ENCODE assay signal across 1 cellular context in the genomic region with DNA sequence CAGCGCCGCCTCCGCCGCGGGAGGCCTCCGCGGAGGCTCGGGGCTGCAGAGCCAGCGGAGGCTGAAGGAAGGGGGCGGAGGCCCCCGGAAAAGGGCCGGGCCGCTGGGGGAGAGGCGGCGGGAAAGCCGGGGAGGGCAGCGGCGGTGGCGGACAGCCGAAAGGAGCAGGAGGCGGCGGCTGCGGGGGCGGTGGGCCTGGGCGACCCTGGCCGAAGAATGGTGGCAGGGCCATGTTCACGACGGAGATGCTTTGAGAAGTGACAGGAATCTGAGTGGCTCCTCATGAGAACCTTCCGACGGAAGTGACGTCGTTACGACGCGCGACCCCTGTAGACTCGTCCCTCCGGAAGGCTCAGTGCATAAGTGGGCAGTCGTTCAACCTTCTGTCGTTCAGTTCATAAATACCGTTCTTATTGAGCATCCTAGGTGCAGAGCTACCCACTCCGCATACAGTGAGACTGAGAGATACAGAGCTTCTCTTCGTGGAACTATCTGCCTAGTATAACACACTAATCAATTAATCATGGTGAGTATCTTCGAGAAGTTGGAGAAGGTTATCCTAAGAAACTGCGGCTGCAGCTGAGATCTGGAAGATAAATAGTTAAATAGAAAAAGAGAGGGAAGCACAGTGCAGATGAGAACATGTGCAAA.
TF ChIP-seq lines count a peak whose summit lies in the region.

TSS of gene PDCD7 (minus strand) at position 259 of the 651 bp plus-strand sequence. CDS start at position 232, 27 bp downstream.

TF ChIP-seq in K562, 482 proteins besides CTCF, POLR2A, EP300 and RAD21 (continued from another document and continues in another):
- TF ChIP-seq SNIP1 (IDR thresholded peaks at IDR 0.05; ENCODE audit: low read depth) = no peak
- no peak for TF ChIP-seq ZBTB8A (IDR thresholded peaks at IDR 0.05; ENCODE audit: partially characterized antibody)
- peak; percentile 50 for TF ChIP-seq SMAD1 (IDR thresholded peaks at IDR 0.05; ENCODE audit: low read depth, low read length, partially characterized antibody)
- no peak for TF ChIP-seq ZNF253 (CRISPR knock-in tag; conservative IDR thresholded peaks at IDR 0.05)
- TF ChIP-seq ZNF780A (CRISPR knock-in tag; IDR thresholded peaks at IDR 0.05) = no peak
- no peak for TF ChIP-seq BRD9 (IDR thresholded peaks at IDR 0.05; ENCODE audit: low read depth, partially characterized antibody)
- TF ChIP-seq ATF1 (CRISPR knock-in tag; IDR thresholded peaks at IDR 0.05) = peak; percentile 92
- TF ChIP-seq ATF1 (tag; IDR thresholded peaks at IDR 0.05) = peak; percentile 98
- TF ChIP-seq, protein P1, sequence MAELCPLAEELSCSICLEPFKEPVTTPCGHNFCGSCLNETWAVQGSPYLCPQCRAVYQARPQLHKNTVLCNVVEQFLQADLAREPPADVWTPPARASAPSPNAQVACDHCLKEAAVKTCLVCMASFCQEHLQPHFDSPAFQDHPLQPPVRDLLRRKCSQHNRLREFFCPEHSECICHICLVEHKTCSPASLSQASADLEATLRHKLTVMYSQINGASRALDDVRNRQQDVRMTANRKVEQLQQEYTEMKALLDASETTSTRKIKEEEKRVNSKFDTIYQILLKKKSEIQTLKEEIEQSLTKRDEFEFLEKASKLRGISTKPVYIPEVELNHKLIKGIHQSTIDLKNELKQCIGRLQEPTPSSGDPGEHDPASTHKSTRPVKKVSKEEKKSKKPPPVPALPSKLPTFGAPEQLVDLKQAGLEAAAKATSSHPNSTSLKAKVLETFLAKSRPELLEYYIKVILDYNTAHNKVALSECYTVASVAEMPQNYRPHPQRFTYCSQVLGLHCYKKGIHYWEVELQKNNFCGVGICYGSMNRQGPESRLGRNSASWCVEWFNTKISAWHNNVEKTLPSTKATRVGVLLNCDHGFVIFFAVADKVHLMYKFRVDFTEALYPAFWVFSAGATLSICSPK (IDR thresholded peaks at IDR 0.05; ENCODE audit: borderline replicate concordance) = no peak
- TF ChIP-seq CBFB (CRISPR knock-in tag; IDR thresholded peaks at IDR 0.05) = no peak
- no peak for TF ChIP-seq NFXL1 (CRISPR knock-in tag; IDR thresholded peaks at IDR 0.05)
- no peak for TF ChIP-seq HNRNPUL1 (IDR thresholded peaks at IDR 0.05; ENCODE audit: low read length)
- TF ChIP-seq MYC (IDR thresholded peaks at IDR 0.05; ENCODE audit: low read depth, low read length) = peak; percentile 52; the same call in 1 of the 2 replicates
- no peak for TF ChIP-seq MYC (CRISPR knock-in tag; IDR thresholded peaks at IDR 0.05; ENCODE audit: borderline replicate concordance, low read depth)
- no peak for TF ChIP-seq PURB (CRISPR knock-in tag; IDR thresholded peaks at IDR 0.05; ENCODE audit: low read depth)
- no peak for TF ChIP-seq SMC3 (conservative IDR thresholded peaks at IDR 0.05; ENCODE audit: insufficient read depth, low read depth, low read length)
- no peak for TF ChIP-seq CTCFL (IDR thresholded peaks at IDR 0.05; ENCODE audit: borderline replicate concordance, insufficient read depth, low read depth, low read length, poor library complexity, severe bottlenecking)
- TF ChIP-seq ZNF398 (CRISPR knock-in tag; IDR thresholded peaks at IDR 0.05) = no peak
- no peak for TF ChIP-seq MYBL2 (IDR thresholded peaks at IDR 0.05; ENCODE audit: low read depth)
- TF ChIP-seq MYBL2 (CRISPR knock-in tag; IDR thresholded peaks at IDR 0.05; ENCODE audit: borderline replicate concordance) = no peak
- TF ChIP-seq, protein P2, sequence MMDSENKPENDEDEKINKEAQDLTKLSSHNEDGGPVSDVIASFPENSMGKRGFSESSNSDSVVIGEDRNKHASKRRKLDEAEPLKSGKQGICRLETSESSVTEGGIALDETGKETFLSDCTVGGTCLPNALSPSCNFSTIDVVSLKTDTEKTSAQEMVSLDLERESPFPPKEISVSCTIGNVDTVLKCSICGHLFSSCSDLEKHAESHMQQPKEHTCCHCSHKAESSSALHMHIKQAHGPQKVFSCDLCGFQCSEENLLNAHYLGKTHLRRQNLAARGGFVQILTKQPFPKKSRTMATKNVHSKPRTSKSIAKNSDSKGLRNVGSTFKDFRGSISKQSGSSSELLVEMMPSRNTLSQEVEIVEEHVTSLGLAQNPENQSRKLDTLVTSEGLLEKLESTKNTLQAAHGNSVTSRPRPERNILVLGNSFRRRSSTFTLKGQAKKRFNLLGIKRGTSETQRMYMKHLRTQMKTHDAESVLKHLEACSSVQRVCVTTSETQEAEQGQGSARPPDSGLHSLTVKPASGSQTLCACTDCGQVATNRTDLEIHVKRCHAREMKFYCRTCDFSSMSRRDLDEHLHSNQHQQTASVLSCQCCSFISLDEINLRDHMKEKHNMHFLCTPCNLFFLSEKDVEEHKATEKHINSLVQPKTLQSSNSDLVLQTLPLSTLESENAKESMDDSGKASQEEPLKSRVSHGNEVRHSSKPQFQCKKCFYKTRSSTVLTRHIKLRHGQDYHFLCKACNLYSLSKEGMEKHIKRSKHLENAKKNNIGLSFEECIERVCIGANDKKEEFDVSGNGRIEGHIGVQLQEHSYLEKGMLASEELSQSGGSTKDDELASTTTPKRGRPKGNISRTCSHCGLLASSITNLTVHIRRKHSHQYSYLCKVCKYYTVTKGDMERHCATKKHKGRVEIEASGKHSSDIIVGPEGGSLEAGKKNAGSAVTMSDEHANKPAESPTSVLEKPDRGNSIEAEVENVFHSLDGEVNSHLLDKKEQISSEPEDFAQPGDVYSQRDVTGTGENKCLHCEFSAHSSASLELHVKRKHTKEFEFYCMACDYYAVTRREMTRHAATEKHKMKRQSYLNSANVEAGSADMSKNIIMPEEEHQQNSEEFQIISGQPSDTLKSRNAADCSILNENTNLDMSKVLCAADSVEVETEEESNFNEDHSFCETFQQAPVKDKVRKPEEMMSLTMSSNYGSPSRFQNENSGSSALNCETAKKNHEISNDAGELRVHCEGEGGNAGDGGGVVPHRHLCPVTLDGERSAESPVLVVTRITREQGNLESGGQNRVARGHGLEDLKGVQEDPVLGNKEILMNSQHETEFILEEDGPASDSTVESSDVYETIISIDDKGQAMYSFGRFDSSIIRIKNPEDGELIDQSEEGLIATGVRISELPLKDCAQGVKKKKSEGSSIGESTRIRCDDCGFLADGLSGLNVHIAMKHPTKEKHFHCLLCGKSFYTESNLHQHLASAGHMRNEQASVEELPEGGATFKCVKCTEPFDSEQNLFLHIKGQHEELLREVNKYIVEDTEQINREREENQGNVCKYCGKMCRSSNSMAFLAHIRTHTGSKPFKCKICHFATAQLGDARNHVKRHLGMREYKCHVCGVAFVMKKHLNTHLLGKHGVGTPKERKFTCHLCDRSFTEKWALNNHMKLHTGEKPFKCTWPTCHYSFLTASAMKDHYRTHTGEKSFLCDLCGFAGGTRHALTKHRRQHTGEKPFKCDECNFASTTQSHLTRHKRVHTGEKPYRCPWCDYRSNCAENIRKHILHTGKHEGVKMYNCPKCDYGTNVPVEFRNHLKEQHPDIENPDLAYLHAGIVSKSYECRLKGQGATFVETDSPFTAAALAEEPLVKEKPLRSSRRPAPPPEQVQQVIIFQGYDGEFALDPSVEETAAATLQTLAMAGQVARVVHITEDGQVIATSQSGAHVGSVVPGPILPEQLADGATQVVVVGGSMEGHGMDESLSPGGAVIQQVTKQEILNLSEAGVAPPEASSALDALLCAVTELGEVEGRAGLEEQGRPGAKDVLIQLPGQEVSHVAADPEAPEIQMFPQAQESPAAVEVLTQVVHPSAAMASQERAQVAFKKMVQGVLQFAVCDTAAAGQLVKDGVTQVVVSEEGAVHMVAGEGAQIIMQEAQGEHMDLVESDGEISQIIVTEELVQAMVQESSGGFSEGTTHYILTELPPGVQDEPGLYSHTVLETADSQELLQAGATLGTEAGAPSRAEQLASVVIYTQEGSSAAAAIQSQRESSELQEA (IDR thresholded peaks at IDR 0.05; ENCODE audit: low read depth) = no peak
- TF ChIP-seq, protein P3, sequence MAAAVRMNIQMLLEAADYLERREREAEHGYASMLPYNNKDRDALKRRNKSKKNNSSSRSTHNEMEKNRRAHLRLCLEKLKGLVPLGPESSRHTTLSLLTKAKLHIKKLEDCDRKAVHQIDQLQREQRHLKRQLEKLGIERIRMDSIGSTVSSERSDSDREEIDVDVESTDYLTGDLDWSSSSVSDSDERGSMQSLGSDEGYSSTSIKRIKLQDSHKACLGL (CRISPR knock-in tag; IDR thresholded peaks at IDR 0.05; ENCODE audit: borderline replicate concordance, poor library complexity, severe bottlenecking) = no peak
- no peak for TF ChIP-seq HOMEZ (CRISPR knock-in tag; IDR thresholded peaks at IDR 0.05)
- TF ChIP-seq PPARD (CRISPR knock-in tag; IDR thresholded peaks at IDR 0.05) = no peak
- TF ChIP-seq PHB (CRISPR knock-in tag; IDR thresholded peaks at IDR 0.05) = no peak
- TF ChIP-seq STAT5B (CRISPR knock-in tag; IDR thresholded peaks at IDR 0.05) = no peak
- TF ChIP-seq YY1 (IDR thresholded peaks at IDR 0.05; ENCODE audit: borderline replicate concordance in 1 of 3, control insufficient read depth in 1 of 3, extremely low read depth in 1 of 3, insufficient read depth in 3 of 3, insufficient read length in 1 of 3, insufficient replicate concordance in 2 of 3, low read depth in 1 of 3, low read length in 2 of 3) = peak in 2 of 3 experiments; percentile 57 to 79
- TF ChIP-seq ZNF561 (CRISPR knock-in tag; conservative IDR thresholded peaks at IDR 0.05) = no peak
- no peak for TF ChIP-seq EWSR1 (IDR thresholded peaks at IDR 0.05; ENCODE audit: borderline replicate concordance, low read depth, partially characterized antibody)
- TF ChIP-seq MTF1 (CRISPR knock-in tag; IDR thresholded peaks at IDR 0.05; ENCODE audit: borderline replicate concordance) = no peak
- no peak for TF ChIP-seq SP2 (IDR thresholded peaks at IDR 0.05; ENCODE audit: extremely low read depth, low read depth, low read length, poor library complexity, severe bottlenecking)
- 0 out of 4 replicates have a peak, but pooled peaks of 1 of the 2 experiments have one; percentile 25 for TF ChIP-seq CSDE1 (IDR thresholded peaks at IDR 0.05)
- TF ChIP-seq KLF10 (CRISPR knock-in tag; IDR thresholded peaks at IDR 0.05) = no peak
- TF ChIP-seq SMARCE1 (IDR thresholded peaks at IDR 0.05) = no peak; the same call in 1 of the 2 replicates
- no peak for TF ChIP-seq MAFK (IDR thresholded peaks at IDR 0.05; ENCODE audit: low read length)
- no peak for TF ChIP-seq MAFF (IDR thresholded peaks at IDR 0.05; ENCODE audit: low read length)
- TF ChIP-seq RBM39 (optimal IDR thresholded peaks at IDR 0.05; ENCODE audit: low read depth, low read length) = no peak
- TF ChIP-seq CHCHD3 (CRISPR knock-in tag; IDR thresholded peaks at IDR 0.05) = no peak
- no peak for TF ChIP-seq TRIM28 (IDR thresholded peaks at IDR 0.05)
- TF ChIP-seq NCOA1 (IDR thresholded peaks at IDR 0.05; ENCODE audit: low read depth) = 0 out of 2 replicates have a peak, but pooled peaks have one; percentile 18
- no peak for TF ChIP-seq TCFL5 (CRISPR knock-in tag; conservative IDR thresholded peaks at IDR 0.05)
- TF ChIP-seq, protein P4, sequence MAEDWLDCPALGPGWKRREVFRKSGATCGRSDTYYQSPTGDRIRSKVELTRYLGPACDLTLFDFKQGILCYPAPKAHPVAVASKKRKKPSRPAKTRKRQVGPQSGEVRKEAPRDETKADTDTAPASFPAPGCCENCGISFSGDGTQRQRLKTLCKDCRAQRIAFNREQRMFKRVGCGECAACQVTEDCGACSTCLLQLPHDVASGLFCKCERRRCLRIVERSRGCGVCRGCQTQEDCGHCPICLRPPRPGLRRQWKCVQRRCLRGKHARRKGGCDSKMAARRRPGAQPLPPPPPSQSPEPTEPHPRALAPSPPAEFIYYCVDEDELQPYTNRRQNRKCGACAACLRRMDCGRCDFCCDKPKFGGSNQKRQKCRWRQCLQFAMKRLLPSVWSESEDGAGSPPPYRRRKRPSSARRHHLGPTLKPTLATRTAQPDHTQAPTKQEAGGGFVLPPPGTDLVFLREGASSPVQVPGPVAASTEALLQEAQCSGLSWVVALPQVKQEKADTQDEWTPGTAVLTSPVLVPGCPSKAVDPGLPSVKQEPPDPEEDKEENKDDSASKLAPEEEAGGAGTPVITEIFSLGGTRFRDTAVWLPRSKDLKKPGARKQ (CRISPR knock-in tag; IDR thresholded peaks at IDR 0.05) = no peak
- no peak for TF ChIP-seq ZNF696 (CRISPR knock-in tag; conservative IDR thresholded peaks at IDR 0.05)
- TF ChIP-seq ZNF175 (CRISPR knock-in tag; IDR thresholded peaks at IDR 0.05; ENCODE audit: low read depth) = no peak
- TF ChIP-seq RFX1 (IDR thresholded peaks at IDR 0.05) = no peak
- no peak for TF ChIP-seq RAD51 (IDR thresholded peaks at IDR 0.05; ENCODE audit: borderline replicate concordance, low read depth)
- peak; percentile 35; the same call in 1 of the 2 replicates for TF ChIP-seq TEAD4 (IDR thresholded peaks at IDR 0.05; ENCODE audit: low read length)
- TF ChIP-seq TEAD4 (CRISPR knock-in tag; IDR thresholded peaks at IDR 0.05; ENCODE audit: borderline replicate concordance) = no peak
